Comparison of ENCODE assay signal across 36 cellular contexts in the genomic region with DNA sequence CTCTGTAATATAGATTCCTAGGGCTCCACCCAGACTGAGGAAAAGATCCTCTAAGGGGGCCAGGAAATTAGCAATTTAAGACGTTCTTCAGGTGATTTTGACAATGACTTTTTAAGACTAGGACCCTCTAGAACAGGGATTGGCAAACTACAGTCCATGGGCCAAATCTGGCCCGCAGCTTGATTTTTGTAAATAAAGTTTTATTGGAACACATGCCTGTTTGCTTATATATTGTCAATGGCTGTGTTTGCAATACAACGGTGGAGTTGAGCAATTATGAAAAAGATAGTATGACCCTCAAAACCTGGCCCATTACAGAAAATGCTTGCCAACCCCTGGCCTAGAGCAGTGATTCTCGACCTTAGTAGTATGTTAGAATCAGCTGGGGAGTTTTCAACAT.
"Had no signal": no experiment of that assay in that cellular context is flagged by ENCODE, and none has a peak within 500 bp of the region (broad histone marks: within the 10 kb centered on the region; RNA-seq: fewer than 3 reads in every experiment).

No MANE protein-coding gene starts in this region.

- H3K27me3 ChIP-seq: MG63 had no signal

- DNase-seq: Karpas-422, Kasumi-1, MG63, MM.1S, MV-4-11, NCI-H1048, NCI-H1092, NCI-H1092 treated with DMSO at 0.1 percent for 48 hours, NCI-H1105, NCI-H1105 treated with DMSO at 0.1 percent for 48 hours, NCI-H1417, NCI-H1417 treated with DMSO at 0.1 percent for 48 hours, NCI-H1436, NCI-H1436 treated with DMSO at 0.1 percent for 48 hours, NCI-H146, NCI-H1694, NCI-H1694 treated with DMSO at 0.1 percent for 48 hours, NCI-H187, NCI-H187 treated with DMSO at 0.1 percent for 48 hours, NCI-H1930, NCI-H2029, NCI-H2029 treated with DMSO at 0.1 percent for 48 hours, NCI-H2081, NCI-H2081 treated with DMSO at 0.1 percent for 48 hours, NCI-H2107, NCI-H2171, NCI-H2171 treated with DMSO at 0.1 percent for 48 hours, NCI-H2227 treated with DMSO at 0.1 percent for 48 hours, NCI-H226, NCI-H345, NCI-H446, NCI-H446 treated with DMSO at 0.1 percent for 48 hours, NCI-H510A, NCI-H510A treated with DMSO at 0.1 percent for 48 hours, NCI-H524, NCI-H524 treated with DMSO at 0.1 percent for 48 hours had no signal

- H3K36me3 ChIP-seq: MG63 had no signal

- H3K9me3 ChIP-seq: MG63 had no signal

- H3K4me3 ChIP-seq: MG63 had no signal
